Comparison of ENCODE assay signal across 17 cellular contexts in the genomic region with DNA sequence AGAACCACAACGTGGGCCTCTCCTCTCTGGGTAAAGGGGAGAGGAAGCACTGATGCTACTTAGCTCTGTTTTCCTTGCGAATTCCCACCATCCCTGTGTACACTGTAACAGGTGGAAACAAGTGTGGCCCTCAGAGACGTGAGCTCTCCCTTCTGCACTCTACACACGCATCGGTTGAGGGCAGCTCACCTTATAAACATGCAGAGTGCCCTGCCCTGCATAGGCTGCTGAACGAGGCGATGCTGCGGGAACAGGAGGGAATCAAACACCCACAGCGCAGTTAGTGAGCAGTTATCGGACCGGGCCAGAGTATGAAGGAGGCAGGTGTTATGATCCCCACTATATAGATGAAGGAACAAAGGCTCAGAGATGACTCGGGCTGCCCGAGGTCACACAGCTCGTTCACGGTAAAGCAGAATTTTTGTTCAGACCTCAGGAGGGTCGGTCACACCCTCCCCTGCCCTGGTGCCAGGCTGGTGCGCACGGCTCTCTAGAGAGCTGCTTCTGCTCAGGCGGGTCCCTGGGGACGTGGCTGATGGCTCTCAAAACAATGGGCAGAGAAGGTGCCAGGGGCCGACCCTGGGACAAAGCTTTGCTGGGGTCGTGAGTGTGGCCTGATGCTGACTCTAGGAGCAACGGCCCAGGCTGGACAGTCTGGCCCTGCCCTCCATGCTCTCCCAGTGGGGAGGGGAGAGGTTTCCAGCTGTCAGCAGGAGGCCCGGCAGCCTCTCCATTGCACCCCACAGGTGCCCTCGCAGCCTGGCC.
DNase-seq lines count a peak whose midpoint lies in the region; ATAC-seq, FAIRE-seq and TF ChIP-seq lines count a peak whose summit lies in the region.
"Had no signal": no experiment of that assay in that cellular context is flagged by ENCODE, and none has a peak within 500 bp of the region (broad histone marks: within the 10 kb centered on the region; RNA-seq: fewer than 3 reads in every experiment).

No MANE protein-coding gene starts in this region.

- no peak overlapping the region for H3K4me2 ChIP-seq in A549
- H3K4me2 ChIP-seq in BLaER1 treated with 17β-estradiol and CSF1 and Interleukin-3, amounts not matched to agents 10 nM and 100 nM = peak overlapping the region; percentile 12 to 94 (median 76); a peak in 20 of 22 replicates

- peaks cover 0 to 36% (median 0%) of the 10 kb centered on the region in 11 experiments; a peak in 9 of 22 replicates for H3K27me3 ChIP-seq in BLaER1 treated with 17β-estradiol and CSF1 and Interleukin-3, amounts not matched to agents 10 nM and 100 nM
- H3K27me3 ChIP-seq: BE2C had no signal

- CTCF ChIA-PET in A549 (lab: Yijun Ruan, JAX) = interaction anchor here (1.0 to 1.9 kb wide), 4 partner anchors 17 to 416 kb away, joined by 3 to 6 read pairs (median 3); no protein-coding TSS in a partner anchor

- H3K27ac Mint-ChIP-seq in immature natural killer cell (peak overlapping the region in 5 of 6 donors; percentile 17 to 85 (median 74)), progenitor cell of endocrine pancreas (peak overlapping the region; percentile 40)
- H3K27ac Mint-ChIP-seq in T-helper 2 cell treated with Interferon-gamma antibody and Interleukin-4, amounts not matched to agents 5 μg/mL and 100 μg/mL, for 36 hours = no peak overlapping the region
- H3K27ac Mint-ChIP-seq: CD8-positive, alpha-beta memory T cell had no signal

- H3K4me1 Mint-ChIP-seq in immature natural killer cell = peaks cover 8 to 11% of the 10 kb centered on the region in 2 donors
- H3K4me1 Mint-ChIP-seq in progenitor cell of endocrine pancreas (ENCODE audit: low read depth) = peaks cover 1% of the 10 kb centered on the region
- H3K4me1 Mint-ChIP-seq in T-helper 2 cell treated with Interferon-gamma antibody and Interleukin-4, amounts not matched to agents 5 μg/mL and 100 μg/mL, for 36 hours (ENCODE audit: low read depth) = no peaks in the 10 kb centered on the region

- peak overlapping the region in 4 of 11 experiments; percentile 32 to 57 (median 44); a peak in 5 of 22 replicates for H3K9ac ChIP-seq in BLaER1 treated with 17β-estradiol and CSF1 and Interleukin-3, amounts not matched to agents 10 nM and 100 nM

- TF ChIP-seq RAD21 in A549 (conservative IDR thresholded peaks at IDR 0.05 in 1 of 2, IDR thresholded peaks at IDR 0.05 in 1 of 2) = no peak

- no peak for TF ChIP-seq CTCF in A549 (IDR thresholded peaks at IDR 0.05)
- no peak for TF ChIP-seq CTCF in progenitor cell of endocrine pancreas (IDR thresholded peaks at IDR 0.05; ENCODE audit: unreplicated experiment)

- H3K4me3 Mint-ChIP-seq in immature natural killer cell = no peak overlapping the region
- no peak overlapping the region for H3K4me3 Mint-ChIP-seq in progenitor cell of endocrine pancreas (ENCODE audit: low read depth)
- no peak overlapping the region for H3K4me3 Mint-ChIP-seq in T-helper 2 cell treated with Interferon-gamma antibody and Interleukin-4, amounts not matched to agents 5 μg/mL and 100 μg/mL, for 36 hours
- H3K4me3 Mint-ChIP-seq: CD8-positive, alpha-beta memory T cell had no signal

- H3K9me3 Mint-ChIP-seq in immature natural killer cell (no peaks in the 10 kb centered on the region), progenitor cell of endocrine pancreas (ENCODE audit: low read depth) (no peaks in the 10 kb centered on the region)
- H3K9me3 Mint-ChIP-seq in T-helper 2 cell treated with Interferon-gamma antibody and Interleukin-4, amounts not matched to agents 5 μg/mL and 100 μg/mL, for 36 hours = no peaks in the 10 kb centered on the region
- H3K9me3 Mint-ChIP-seq: CD8-positive, alpha-beta memory T cell had no signal

- POLR2A ChIA-PET in A549 (lab: Yijun Ruan, JAX) = no interaction called here

- TF ChIP-seq POLR2A in A549 (IDR thresholded peaks at IDR 0.05; ENCODE audit: low read length) = no peak

- FAIRE-seq in A549 (lab: Jason Lieb, UNC) = no peak

- H3K27ac ChIP-seq in A549 = no peak overlapping the region
- H3K27ac ChIP-seq in BLaER1 treated with 17β-estradiol and CSF1 and Interleukin-3, amounts not matched to agents 10 nM and 100 nM = peak overlapping the region in 1 of 11 experiments; percentile 31; a peak in 2 of 22 replicates

- WGBS in A549 (ENCODE audit: missing lambda C conversion rate) = 90% methylated on average over 25 of the region's 25 CpGs

- H3K27me3 Mint-ChIP-seq in immature natural killer cell (ENCODE audit: low read depth in 3 of 3) (peaks cover 8 to 14% (median 11%) of the 10 kb centered on the region in 3 donors), progenitor cell of endocrine pancreas (no peaks in the 10 kb centered on the region)
- H3K27me3 Mint-ChIP-seq in T-helper 2 cell treated with Interferon-gamma antibody and Interleukin-4, amounts not matched to agents 5 μg/mL and 100 μg/mL, for 36 hours (ENCODE audit: low read depth) = no peaks in the 10 kb centered on the region

- no peak for TF ChIP-seq EP300 in A549 (IDR thresholded peaks at IDR 0.05)

- H4K20me1 ChIP-seq in BLaER1 treated with 17β-estradiol and CSF1 and Interleukin-3, amounts not matched to agents 10 nM and 100 nM = peaks cover 0 to 35% (median 10%) of the 10 kb centered on the region in 11 experiments; a peak in 12 of 22 replicates

- no peak overlapping the region for H3K4me3 ChIP-seq in A549
- H3K4me3 ChIP-seq in BLaER1 treated with 17β-estradiol and CSF1 and Interleukin-3, amounts not matched to agents 10 nM and 100 nM = peak overlapping the region in 2 of 10 experiments; percentile 7 to 12; a peak in 1 of 20 replicates

- DNase-seq in A549 (ENCODE audit: low read depth in 1 of 2, low spot score in 1 of 2) (no peak), immature natural killer cell (no peak), progenitor cell of endocrine pancreas (ENCODE audit: low spot score, unreplicated experiment) (no peak), globus pallidus (ENCODE audit: low spot score) (no peak), NCI-H2227 (lab: John Stamatoyannopoulos, UW; ENCODE audit: unreplicated experiment) (no peak)
- no peak for DNase-seq in T-helper 2 cell treated with Interferon-gamma antibody and Interleukin-4, amounts not matched to agents 5 μg/mL and 100 μg/mL, for 36 hours (ENCODE audit: low spot score)
- DNase-seq: BE2C, GOT3, KG1, NCI-H1048, NCI-H1694 treated with DMSO at 0.1 percent for 48 hours, NCI-H2171, NCI-H82, SHP77 treated with DMSO at 0.1 percent for 48 hours had no signal

- H3K36me3 ChIP-seq in BLaER1 treated with 17β-estradiol and CSF1 and Interleukin-3, amounts not matched to agents 10 nM and 100 nM = peaks cover 0 to 7% (median 0%) of the 10 kb centered on the region in 11 experiments; a peak in 1 of 22 replicates
- H3K36me3 ChIP-seq: BE2C had no signal

- H3K4me1 ChIP-seq in A549 = peaks cover 8% of the 10 kb centered on the region; the same call in 1 of the 3 replicates
- H3K4me1 ChIP-seq in BLaER1 treated with 17β-estradiol and CSF1 and Interleukin-3, amounts not matched to agents 10 nM and 100 nM = peaks cover 18 to 83% (median 80%) of the 10 kb centered on the region in 10 experiments
- H3K4me1 ChIP-seq: BE2C had no signal

- H3K36me3 Mint-ChIP-seq in immature natural killer cell (peaks cover 0 to 4% (median 0%) of the 10 kb centered on the region in 3 donors), progenitor cell of endocrine pancreas (ENCODE audit: insufficient read depth) (peaks cover 6% of the 10 kb centered on the region)
- H3K36me3 Mint-ChIP-seq in T-helper 2 cell treated with Interferon-gamma antibody and Interleukin-4, amounts not matched to agents 5 μg/mL and 100 μg/mL, for 36 hours (ENCODE audit: low read depth) = no peaks in the 10 kb centered on the region
- H3K36me3 Mint-ChIP-seq: CD8-positive, alpha-beta memory T cell had no signal

- no peaks in the 10 kb centered on the region for H3K9me3 ChIP-seq in A549
- peaks cover 0 to 10% (median 5%) of the 10 kb centered on the region in 11 experiments; a peak in 9 of 22 replicates for H3K9me3 ChIP-seq in BLaER1 treated with 17β-estradiol and CSF1 and Interleukin-3, amounts not matched to agents 10 nM and 100 nM (replicated peaks in 1 of 11)
- H3K9me3 ChIP-seq: BE2C had no signal

- peak; percentile 20 to 27; a peak in 4 of 6 replicates for ATAC-seq in A549
- ATAC-seq: Panc1 had no signal

TF ChIP-seq in A549, 52 proteins besides CTCF, POLR2A, EP300 and RAD21 (continues in another document):
- TF ChIP-seq, protein P1, sequence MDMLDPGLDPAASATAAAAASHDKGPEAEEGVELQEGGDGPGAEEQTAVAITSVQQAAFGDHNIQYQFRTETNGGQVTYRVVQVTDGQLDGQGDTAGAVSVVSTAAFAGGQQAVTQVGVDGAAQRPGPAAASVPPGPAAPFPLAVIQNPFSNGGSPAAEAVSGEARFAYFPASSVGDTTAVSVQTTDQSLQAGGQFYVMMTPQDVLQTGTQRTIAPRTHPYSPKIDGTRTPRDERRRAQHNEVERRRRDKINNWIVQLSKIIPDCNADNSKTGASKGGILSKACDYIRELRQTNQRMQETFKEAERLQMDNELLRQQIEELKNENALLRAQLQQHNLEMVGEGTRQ (IDR thresholded peaks at IDR 0.05) = no peak
- TF ChIP-seq POLR2AphosphoS2 (conservative IDR thresholded peaks at IDR 0.05; ENCODE audit: low read length) (no peak), KDM1A (IDR thresholded peaks at IDR 0.05; ENCODE audit: low read depth) (no peak), TFCP2L1 (CRISPR knock-in tag; IDR thresholded peaks at IDR 0.05) (no peak), FOSB (CRISPR knock-in tag; IDR thresholded peaks at IDR 0.05) (no peak), NR3C1 (IDR thresholded peaks at IDR 0.05) (no peak), EHF (CRISPR knock-in tag; IDR thresholded peaks at IDR 0.05) (no peak)
- TF ChIP-seq, protein P2, sequence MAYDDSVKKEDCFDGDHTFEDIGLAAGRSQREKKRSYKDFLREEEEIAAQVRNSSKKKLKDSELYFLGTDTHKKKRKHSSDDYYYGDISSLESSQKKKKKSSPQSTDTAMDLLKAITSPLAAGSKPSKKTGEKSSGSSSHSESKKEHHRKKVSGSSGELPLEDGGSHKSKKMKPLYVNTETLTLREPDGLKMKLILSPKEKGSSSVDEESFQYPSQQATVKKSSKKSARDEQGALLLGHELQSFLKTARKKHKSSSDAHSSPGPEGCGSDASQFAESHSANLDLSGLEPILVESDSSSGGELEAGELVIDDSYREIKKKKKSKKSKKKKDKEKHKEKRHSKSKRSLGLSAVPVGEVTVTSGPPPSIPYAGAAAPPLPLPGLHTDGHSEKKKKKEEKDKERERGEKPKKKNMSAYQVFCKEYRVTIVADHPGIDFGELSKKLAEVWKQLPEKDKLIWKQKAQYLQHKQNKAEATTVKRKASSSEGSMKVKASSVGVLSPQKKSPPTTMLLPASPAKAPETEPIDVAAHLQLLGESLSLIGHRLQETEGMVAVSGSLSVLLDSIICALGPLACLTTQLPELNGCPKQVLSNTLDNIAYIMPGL (CRISPR knock-in tag; IDR thresholded peaks at IDR 0.05; ENCODE audit: borderline replicate concordance) = no peak
- TF ChIP-seq, protein P3, sequence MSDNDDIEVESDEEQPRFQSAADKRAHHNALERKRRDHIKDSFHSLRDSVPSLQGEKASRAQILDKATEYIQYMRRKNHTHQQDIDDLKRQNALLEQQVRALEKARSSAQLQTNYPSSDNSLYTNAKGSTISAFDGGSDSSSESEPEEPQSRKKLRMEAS (IDR thresholded peaks at IDR 0.05) = no peak
